1 cellular context compared by ENCODE assay signal in genomic region chr1:147078606-147079399, GRCh38.
TF ChIP-seq lines count a peak whose summit lies in the region.

No MANE protein-coding gene starts in this region.

TF ChIP-seq in H1, 55 proteins besides CTCF, POLR2A, EP300 and RAD21:
- TF ChIP-seq TAF7 (optimal IDR thresholded peaks at IDR 0.05; ENCODE audit: borderline replicate concordance, low read depth, low read length), result no peak
- peak; percentile 88 for TF ChIP-seq EZH2 (IDR thresholded peaks at IDR 0.05; ENCODE audit: low read depth, low read length, severe bottlenecking)
- TF ChIP-seq KDM4A (IDR thresholded peaks at IDR 0.05; ENCODE audit: low read depth, low read length, severe bottlenecking), result peak; percentile 28
- peak; percentile 82 for TF ChIP-seq E2F6 (IDR thresholded peaks at IDR 0.05)
- peak; percentile 65 for TF ChIP-seq SUZ12 (IDR thresholded peaks at IDR 0.05; ENCODE audit: low read length)
- TF ChIP-seq RNF2 (IDR thresholded peaks at IDR 0.05; ENCODE audit: borderline replicate concordance, low read depth, low read length, missing control alignments, poor library complexity, severe bottlenecking), result peak; percentile 90
- TF ChIP-seq CHD1 (IDR thresholded peaks at IDR 0.05; ENCODE audit: low read depth, low read length), result no peak
- TF ChIP-seq MAX (IDR thresholded peaks at IDR 0.05), result peak; percentile 60
